ENCODE assay signal across 12 cellular contexts in genomic region chr5:153818626-153819025, GRCh38.
"Had no signal": no experiment of that assay in that cellular context is flagged by ENCODE, and none has a peak within 500 bp of the region (broad histone marks: within the 10 kb centered on the region; RNA-seq: fewer than 3 reads in every experiment).

No MANE protein-coding gene starts in this region.

- DNase-seq: activated CD4-positive, alpha-beta T cell treated with anti-CD3 and anti-CD28 coated beads for 1 hour; activated CD4-positive, alpha-beta T cell treated with anti-CD3 and anti-CD28 coated beads, Interleukin-2, amount 50 U/mL, for 4 hours; activated naive CD4-positive, alpha-beta T cell; activated naive CD8-positive, alpha-beta T cell treated with anti-CD3 and anti-CD28 coated beads, Interleukin-2, amount 10 ng/mL, durations not matched to agents 7 days and 5 days; activated T-cell treated with anti-CD3 and anti-CD28 coated beads for 4 hours; anterior cingulate cortex; glutamatergic neuron; hypothalamus; kidney glomerular epithelial cell; nephron progenitor cell; occipital lobe; stimulated activated CD4-positive, alpha-beta T cell treated with anti-CD3 and anti-CD28 coated beads, Interleukin-2, amount 100 ng/mL, for 48 hours had no signal
